Comparison of ENCODE assay signal across 21 cellular contexts in genomic region chr9:3916984-3917383, GRCh38.
A peak's percentile ranks its signal among the peaks of the same experiment; 100 is the strongest.
DNase-seq lines count a peak whose midpoint lies in the region; ATAC-seq, FAIRE-seq and TF ChIP-seq lines count a peak whose summit lies in the region.
"Had no signal": no experiment of that assay in that cellular context is flagged by ENCODE, and none has a peak within 500 bp of the region (broad histone marks: within the 10 kb centered on the region; RNA-seq: fewer than 3 reads in every experiment).

No MANE protein-coding gene starts in this region.

- no peaks in the 10 kb centered on the region for H3K9me3 Mint-ChIP-seq in osteocyte (ENCODE audit: unreplicated experiment)
- H3K9me3 Mint-ChIP-seq: activated T-helper 1 cell treated with anti-CD3 and anti-CD28 coated beads, Interleukin-12 subunit alpha, Interleukin-12 subunit beta, Interleukin-2, Interleukin-4 antibody, amounts not matched to agents 30 ng/mL and 10 ng/mL and 1 ng/mL, durations not matched to agents 14 hours and 24 hours and 36 hours had no signal

- peaks cover 24% of the 10 kb centered on the region for H3K36me3 Mint-ChIP-seq in osteocyte (ENCODE audit: unreplicated experiment)

- CTCF ChIA-PET in PC-3 (lab: Charles Lee): no interaction called here

- H3K4me1 ChIP-seq in PC-3 (ENCODE audit: insufficient read depth, low read length) (peaks cover 12% of the 10 kb centered on the region; the same call in 1 of the 2 replicates), trophoblast cell (ENCODE audit: control insufficient read depth in 1 of 2, insufficient read depth in 2 of 2, low read length in 2 of 2) (no peaks in the 10 kb centered on the region), kidney (ENCODE audit: control insufficient read depth in 1 of 2, insufficient read depth in 1 of 2, low read depth in 1 of 2, low read length in 2 of 2) (no peaks in the 10 kb centered on the region)
- H3K4me1 ChIP-seq: colonic mucosa, Peyer's patch, sigmoid colon, testis had no signal

- H3K36me3 ChIP-seq in PC-3 (ENCODE audit: low read depth, low read length): no peaks in the 10 kb centered on the region
- no peaks in the 10 kb centered on the region for H3K36me3 ChIP-seq in trophoblast cell (ENCODE audit: control insufficient read depth in 1 of 2, insufficient read depth in 2 of 2, low read length in 2 of 2)
- H3K36me3 ChIP-seq in kidney (ENCODE audit: control insufficient read depth in 1 of 2, insufficient read depth in 2 of 2, low read length in 2 of 2): no peaks in the 10 kb centered on the region
- H3K36me3 ChIP-seq: colonic mucosa, neutrophil, Peyer's patch, sigmoid colon had no signal

- FAIRE-seq in kidney (lab: Jason Lieb, UNC): no peak
- FAIRE-seq: endothelial cell of umbilical vein, K562, keratinocyte had no signal

- no peaks in the 10 kb centered on the region for H4K20me1 ChIP-seq in PC-3 (ENCODE audit: low read length)

- no peaks in the 10 kb centered on the region for H3F3A ChIP-seq in PC-3 (ENCODE audit: low read length, unreplicated experiment)

- TF ChIP-seq CTCF in PC-3 (conservative IDR thresholded peaks at IDR 0.05; ENCODE audit: low read depth, low read length) (no peak), epithelial cell of proximal tubule (conservative IDR thresholded peaks at IDR 0.05; ENCODE audit: low read depth, low read length) (no peak), osteocyte (IDR thresholded peaks at IDR 0.05) (no peak), kidney (IDR thresholded peaks at IDR 0.05; ENCODE audit: borderline replicate concordance, extremely low read depth, insufficient read depth) (no peak)

- no peak overlapping the region for H2BK12ac ChIP-seq in trophoblast cell (ENCODE audit: low read length)

- no peak for ATAC-seq in PC-3
- ATAC-seq: activated CD8-positive, alpha-beta T cell treated with anti-CD3 and anti-CD28 coated beads, Interleukin-2, amount 10 ng/mL, durations not matched to agents 7 days and 5 days; K562 had no signal

- H3K9ac ChIP-seq in PC-3 (ENCODE audit: low read length): peak overlapping the region; percentile 76
- no peak overlapping the region for H3K9ac ChIP-seq in trophoblast cell (ENCODE audit: low read length)
- no peak overlapping the region for H3K9ac ChIP-seq in kidney (ENCODE audit: low read length in 2 of 2)

- H2AFZ ChIP-seq in PC-3 (ENCODE audit: low read length) (no peak overlapping the region), trophoblast cell (ENCODE audit: insufficient read depth, low read length, poor library complexity) (no peak overlapping the region)

- no peak overlapping the region for H4K8ac ChIP-seq in trophoblast cell (ENCODE audit: low read depth, low read length)

- peak; percentile 61 for DNase-seq in EH (ENCODE audit: low read depth)
- peak; percentile 61 for DNase-seq in PC-3
- DNase-seq in epithelial cell of proximal tubule (ENCODE audit: low read depth): peak; percentile 25
- DNase-seq in trophoblast cell: peak; percentile 18 to 53
- no peak for DNase-seq in osteocyte (ENCODE audit: extremely low spot score, unreplicated experiment)
- DNase-seq in kidney: no peak
- DNase-seq in activated gamma-delta T cell treated with Interleukin-2 at 50 U/mL for 16 hours: no peak
- DNase-seq: activated CD8-positive, alpha-beta T cell treated with anti-CD3 and anti-CD28 coated beads, Interleukin-2, amount 10 ng/mL, durations not matched to agents 7 days and 5 days; colonic mucosa; head of caudate nucleus; NCI-H1092 treated with DMSO at 0.1 percent for 48 hours; Peyer's patch; sigmoid colon; stimulated activated CD4-positive, alpha-beta T cell treated with anti-CD3 and anti-CD28 coated beads, Interleukin-4, amount 100 ng/mL, for 4 hours; testis had no signal

- no peak overlapping the region for H2AK5ac ChIP-seq in trophoblast cell (ENCODE audit: low read length)

- H3K23ac ChIP-seq in trophoblast cell (ENCODE audit: low read length): no peak overlapping the region

- no peak overlapping the region for H3K27ac Mint-ChIP-seq in osteocyte (ENCODE audit: unreplicated experiment)
- H3K27ac Mint-ChIP-seq: activated CD8-positive, alpha-beta T cell treated with anti-CD3 and anti-CD28 coated beads, Interleukin-2, amount 10 ng/mL, durations not matched to agents 7 days and 5 days; activated T-helper 1 cell treated with anti-CD3 and anti-CD28 coated beads, Interleukin-12 subunit alpha, Interleukin-12 subunit beta, Interleukin-2, Interleukin-4 antibody, amounts not matched to agents 30 ng/mL and 10 ng/mL and 1 ng/mL, durations not matched to agents 14 hours and 24 hours and 36 hours had no signal

- no peaks in the 10 kb centered on the region for H3K27me3 ChIP-seq in PC-3 (ENCODE audit: low read length)
- H3K27me3 ChIP-seq in trophoblast cell (ENCODE audit: insufficient read depth, low read length): no peaks in the 10 kb centered on the region
- H3K27me3 ChIP-seq: colonic mucosa, neutrophil, Peyer's patch, sigmoid colon, testis had no signal

- H3K27ac ChIP-seq in PC-3 (ENCODE audit: low read length) (peak overlapping the region; percentile 90), trophoblast cell (ENCODE audit: low read depth, low read length) (no peak overlapping the region), kidney (ENCODE audit: low read depth in 2 of 2, low read length in 2 of 2) (no peak overlapping the region)
- H3K27ac ChIP-seq: C4-2B, colonic mucosa, neutrophil, Peyer's patch, sigmoid colon, testis had no signal

- H3K79me2 ChIP-seq in PC-3 (ENCODE audit: low read length) (no peaks in the 10 kb centered on the region), trophoblast cell (ENCODE audit: control insufficient read depth, insufficient read depth, low read length, poor library complexity) (no peaks in the 10 kb centered on the region)

- H3K9me3 ChIP-seq in PC-3 (ENCODE audit: low read length) (no peaks in the 10 kb centered on the region), trophoblast cell (ENCODE audit: insufficient read depth, low read depth, low read length) (no peaks in the 10 kb centered on the region), kidney (ENCODE audit: control insufficient read depth in 1 of 2, low read length in 2 of 2) (no peaks in the 10 kb centered on the region)
- H3K9me3 ChIP-seq: colonic mucosa, neutrophil, Peyer's patch, sigmoid colon, testis had no signal

- H2BK5ac ChIP-seq in trophoblast cell (ENCODE audit: low read depth, low read length, poor library complexity): no peak overlapping the region

- no CpG with 5 or more reads among the region's 2 CpGs for WGBS in trophoblast cell (ENCODE audit: extremely low coverage, insufficient coverage, insufficient read length)

- H2BK120ac ChIP-seq in trophoblast cell (ENCODE audit: insufficient read depth, low read length, poor library complexity): no peak overlapping the region

- intact Hi-C loops in PC-3 (cut with micrococcal nuclease) (no loop called here), kidney (cut with DNase I) (no loop called here)

- no peaks in the 10 kb centered on the region for H3K79me1 ChIP-seq in trophoblast cell (ENCODE audit: low read length)

- no peaks in the 10 kb centered on the region for H3K9me2 ChIP-seq in PC-3 (replicated peaks; ENCODE audit: low read length)

- H3K4me2 ChIP-seq in PC-3 (ENCODE audit: low read length) (no peak overlapping the region), trophoblast cell (ENCODE audit: low read length) (no peak overlapping the region)

- no TSS peak for BruUV-seq in PC-3 (replicated peaks; lab: Mats Ljungman, UMichigan)

- POLR2A ChIA-PET in PC-3 (lab: Charles Lee; ENCODE audit: unreplicated experiment): no interaction called here

- H3K14ac ChIP-seq in trophoblast cell (ENCODE audit: low read length): no peak overlapping the region

- no peaks in the 10 kb centered on the region for H3K27me3 Mint-ChIP-seq in osteocyte (ENCODE audit: unreplicated experiment)

- H3K18ac ChIP-seq in trophoblast cell (ENCODE audit: low read length): no peak overlapping the region

- no peak overlapping the region for H3K4ac ChIP-seq in trophoblast cell (ENCODE audit: low read depth, low read length)

- no peak overlapping the region for H3K4me3 Mint-ChIP-seq in osteocyte (ENCODE audit: unreplicated experiment)
- H3K4me3 Mint-ChIP-seq: activated CD8-positive, alpha-beta T cell treated with anti-CD3 and anti-CD28 coated beads, Interleukin-2, amount 10 ng/mL, durations not matched to agents 7 days and 5 days; activated T-helper 1 cell treated with anti-CD3 and anti-CD28 coated beads, Interleukin-12 subunit alpha, Interleukin-12 subunit beta, Interleukin-2, Interleukin-4 antibody, amounts not matched to agents 30 ng/mL and 10 ng/mL and 1 ng/mL, durations not matched to agents 14 hours and 24 hours and 36 hours had no signal

- H4K12ac ChIP-seq in trophoblast cell (ENCODE audit: low read depth, low read length): no peak overlapping the region

- no peak overlapping the region for H4K91ac ChIP-seq in trophoblast cell (ENCODE audit: low read depth, low read length)

- peaks cover 24% of the 10 kb centered on the region for H3K4me1 Mint-ChIP-seq in osteocyte (ENCODE audit: unreplicated experiment)

- H3K4me3 ChIP-seq in PC-3 (ENCODE audit: low read length) (no peak overlapping the region), epithelial cell of proximal tubule (ENCODE audit: low read depth, low read length) (no peak overlapping the region), trophoblast cell (ENCODE audit: low read depth, low read length) (no peak overlapping the region), kidney (ENCODE audit: low read length in 2 of 2) (no peak overlapping the region)
- H3K4me3 ChIP-seq: colonic mucosa, K562, Peyer's patch, sigmoid colon, testis had no signal

Comparison
In these comparisons a context has a peak if more than half of its experiments do, and no peak if none do; other contexts are left out.
1. DNase-seq: peak in EH (single experiment), PC-3 (single experiment), epithelial cell of proximal tubule (single experiment) and trophoblast cell (2 of 2); none in osteocyte (single experiment), kidney (single experiment) and activated gamma-delta T cell treated with Interleukin-2 at 50 U/mL for 16 hours (single experiment).